ENCODE assay signal across 19 cellular contexts in the genomic region with DNA sequence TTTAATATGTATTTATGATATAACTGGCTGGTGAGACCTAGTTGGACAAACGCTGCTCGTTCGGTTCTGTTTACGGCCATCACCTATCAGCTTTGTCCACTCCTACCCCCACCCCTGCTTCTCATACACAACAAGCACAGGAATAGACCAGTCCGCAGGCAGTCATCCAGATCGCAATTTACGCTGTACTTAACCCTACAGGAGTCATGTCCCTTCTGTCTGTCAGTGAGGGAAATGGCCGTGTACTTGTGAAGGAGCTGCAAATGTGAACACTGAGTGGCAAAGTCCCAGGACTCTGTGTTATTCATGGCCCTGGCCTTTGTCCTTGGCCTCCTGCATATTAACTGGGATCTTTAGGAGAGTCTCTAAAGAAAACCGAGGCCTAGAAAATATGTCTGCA. TPM values are rescaled to one million over a fixed set of nuclear protein-coding genes. Genes with fewer than 3 reads are reported as not detected.
DNase-seq lines count a peak whose midpoint lies in the region; ATAC-seq and TF ChIP-seq lines count a peak whose summit lies in the region.
"Had no signal": no experiment of that assay in that cellular context is flagged by ENCODE, and none has a peak within 500 bp of the region (broad histone marks: within the 10 kb centered on the region; RNA-seq: fewer than 3 reads in every experiment).

No MANE protein-coding gene starts in this region.

- intact Hi-C loops in right cardiac atrium (cut with DNase I) (loop anchor here in 1 of 4 donors (5.0 kb wide), 1 partner anchor 109 kb away; no protein-coding TSS in a partner anchor), sigmoid colon (cut with DNase I) (no loop called here), spleen (cut with DNase I; ENCODE audit: low total_unique reads) (no loop called here)

- H3K4me1 ChIP-seq in right cardiac atrium (ENCODE audit: control insufficient read depth, insufficient read depth, low read length) (peaks cover 2% of the 10 kb centered on the region), sigmoid colon (peaks cover 0 to 32% (median 18%) of the 10 kb centered on the region in 4 donors), spleen (peaks cover 6 to 18% (median 12%) of the 10 kb centered on the region in 6 donors), hepatocyte (ENCODE audit: insufficient read depth) (no peaks in the 10 kb centered on the region)

- H3K9me3 ChIP-seq in right cardiac atrium (ENCODE audit: control insufficient read depth, low read length) (no peaks in the 10 kb centered on the region), sigmoid colon (no peaks in the 10 kb centered on the region), spleen (no peaks in the 10 kb centered on the region), hepatocyte (ENCODE audit: low read depth) (no peaks in the 10 kb centered on the region)

- no peak overlapping the region for H2AFZ ChIP-seq in hepatocyte

- H3K27me3 ChIP-seq in right cardiac atrium (ENCODE audit: control insufficient read depth, insufficient read depth) (no peaks in the 10 kb centered on the region), sigmoid colon (no peaks in the 10 kb centered on the region), spleen (replicated peaks in 1 of 7) (no peaks in the 10 kb centered on the region), hepatocyte (no peaks in the 10 kb centered on the region)
- H3K27me3 ChIP-seq: brain microvascular endothelial cell had no signal

- peak overlapping the region; percentile 67 for H3K27ac ChIP-seq in right cardiac atrium (ENCODE audit: low read length)
- peak overlapping the region in 3 of 4 donors; percentile 10 to 33 (median 15) for H3K27ac ChIP-seq in sigmoid colon
- H3K27ac ChIP-seq in spleen, result peak overlapping the region in 4 of 8 donors; percentile 28 to 48 (median 40)
- no peak overlapping the region for H3K27ac ChIP-seq in hepatocyte
- H3K27ac ChIP-seq: brain microvascular endothelial cell had no signal

- peaks cover 0 to 58% (median 1%) of the 10 kb centered on the region in 4 donors for H3K36me3 ChIP-seq in sigmoid colon
- peaks cover 0 to 17% (median 2%) of the 10 kb centered on the region in 6 donors for H3K36me3 ChIP-seq in spleen
- no peaks in the 10 kb centered on the region for H3K36me3 ChIP-seq in hepatocyte (replicated peaks; ENCODE audit: insufficient read depth, low read depth)

- WGBS in right cardiac atrium, result 63% methylated on average over 9 of the region's 9 CpGs
- WGBS in sigmoid colon, 2 donors, result 82 to 87% methylated on average over 9 of the region's 9 CpGs
- 74 to 87% (median 84%) methylated on average over 9 of the region's 9 CpGs for WGBS in spleen, 5 donors
- 87% methylated on average over 9 of the region's 9 CpGs for WGBS in hepatocyte (ENCODE audit: low lambda C conversion rate, missing lambda C conversion rate)

- TF ChIP-seq CTCF in sigmoid colon (IDR thresholded peaks at IDR 0.05), result no peak
- no peak for TF ChIP-seq CTCF in spleen (IDR thresholded peaks at IDR 0.05 in 8 of 11, conservative IDR thresholded peaks at IDR 0.05 in 3 of 11)
- TF ChIP-seq CTCF in hepatocyte (IDR thresholded peaks at IDR 0.05; ENCODE audit: poor library complexity), result no peak

- H3K4me3 ChIP-seq in right cardiac atrium (ENCODE audit: low read length), result no peak overlapping the region
- H3K4me3 ChIP-seq in sigmoid colon, result no peak overlapping the region
- H3K4me3 ChIP-seq in spleen, result no peak overlapping the region
- no peak overlapping the region for H3K4me3 ChIP-seq in hepatocyte

- no peak for TF ChIP-seq POLR2A in sigmoid colon (IDR thresholded peaks at IDR 0.05)
- no peak for TF ChIP-seq POLR2A in spleen (IDR thresholded peaks at IDR 0.05)

- peak; percentile 44 for DNase-seq in NCI-H1417 treated with DMSO at 0.1 percent for 48 hours (lab: John Stamatoyannopoulos, UW)
- peak; percentile 68 for DNase-seq in SHP77 treated with DMSO at 0.1 percent for 48 hours (lab: John Stamatoyannopoulos, UW)
- DNase-seq in right cardiac atrium, result peak; percentile 18 to 40 (median 38)
- no peak for DNase-seq in sigmoid colon
- DNase-seq in spleen, result no peak
- DNase-seq in NCI-H226, result no peak
- no peak for DNase-seq in hepatocyte (ENCODE audit: low spot score)
- no peak for DNase-seq in NCI-H345 (lab: John Stamatoyannopoulos, UW)
- DNase-seq: activated CD4-positive, alpha-beta T cell treated with anti-CD3 and anti-CD28 coated beads for 36 hours; brain microvascular endothelial cell; CD4-positive, alpha-beta memory T cell; DMS79; hippocampal formation; KBM-7; mesendoderm had no signal

- peak; percentile 62 to 76 for ATAC-seq in right cardiac atrium
- ATAC-seq: activated CD4-positive, alpha-beta T cell treated with anti-CD3 and anti-CD28 coated beads for 36 hours; HCT116; natural killer cell treated with Interleukin-12 subunit alpha and Interleukin-12 subunit beta and Interleukin-15 and Interleukin-18, amount 100 ng/mL, for 72 hours; Panc1 had no signal

- no peak for TF ChIP-seq EP300 in sigmoid colon (IDR thresholded peaks at IDR 0.05)

- no peaks in the 10 kb centered on the region for H3K79me2 ChIP-seq in hepatocyte

- H4K20me1 ChIP-seq in hepatocyte (ENCODE audit: insufficient read depth, poor library complexity, severe bottlenecking), result no peaks in the 10 kb centered on the region

- no peak overlapping the region for H3K4me2 ChIP-seq in hepatocyte

- H3K9me2 ChIP-seq in hepatocyte (replicated peaks; ENCODE audit: insufficient read depth), result no peaks in the 10 kb centered on the region

RNA-seq across cellular contexts. Expression of a gene that starts 7.3 kb away (rescaled TPM):
- total RNA-seq in right cardiac atrium (10 to 100 TPM; 26.3 to 39.0 (median 31.1) TPM), sigmoid colon (10 to 100 TPM; 13.3 to 28.3 (median 20.7) TPM), spleen (10 to 100 TPM; 24.7 to 34.8 (median 31.3) TPM), hepatocyte (34.2 and 36.2 TPM in 2 replicates)
- polyA plus RNA-seq in right cardiac atrium (23.5 TPM), sigmoid colon (10 to 100 TPM; 14.4 to 18.3 (median 18.3) TPM), spleen (10 to 100 TPM; 24.2 to 26.4 (median 25.6) TPM), hepatocyte (18.0 and 25.6 TPM in 2 replicates)

RNA-seq across cellular contexts. Expression of a gene that starts 27.2 kb away (rescaled TPM):
- total RNA-seq in right cardiac atrium, result under 1 TPM in 3 of 4 donors, not detected in 1; 0.28 to 0.74 (median 0.53) TPM
- 0.52 TPM for polyA plus RNA-seq in right cardiac atrium
- total RNA-seq in sigmoid colon, result 10 to 100 TPM in 3 of 4 donors, 1 to 10 TPM in 1; 7.7 to 17.8 (median 16.7) TPM
- polyA plus RNA-seq in sigmoid colon, result 1 to 10 TPM in 1 of 3 donors, not detected in 2; 4.3 TPM
- total RNA-seq in spleen, result not detected
- not detected for polyA plus RNA-seq in spleen
- total RNA-seq in hepatocyte, result 1.9 and 2.1 TPM in 2 replicates
- 0.51 and 1.9 TPM in 2 replicates for polyA plus RNA-seq in hepatocyte
- total RNA-seq: CD4-positive, alpha-beta memory T cell; pulmonary artery endothelial cell had no signal
- polyA plus RNA-seq: CD4-positive, alpha-beta memory T cell had no signal

Comparison
In these comparisons a context has a peak if more than half of its experiments do, and no peak if none do; other contexts are left out.
1. DNase-seq: peak in NCI-H1417 treated with DMSO at 0.1 percent for 48 hours (single experiment), SHP77 treated with DMSO at 0.1 percent for 48 hours (single experiment) and right cardiac atrium (3 of 3); none in sigmoid colon (single experiment), spleen (single experiment), NCI-H226 (single experiment), hepatocyte (single experiment) and NCI-H345 (single experiment).